Comparison of ENCODE assay signal across 25 cellular contexts in genomic region chr2:234521536-234521935, GRCh38.
"Had no signal": no experiment of that assay in that cellular context is flagged by ENCODE, and none has a peak within 500 bp of the region (broad histone marks: within the 10 kb centered on the region; RNA-seq: fewer than 3 reads in every experiment).

No MANE protein-coding gene starts in this region.

- H3K4me3 ChIP-seq: hepatocyte, left ventricle myocardium inferior, ovary, prostate gland, spleen, upper lobe of left lung had no signal

- H3K9me3 Mint-ChIP-seq: natural killer cell treated with Interleukin-12 subunit alpha and Interleukin-12 subunit beta and Interleukin-15 and Interleukin-18, amount 100 ng/mL, for 72 hours had no signal

- H3K36me3 ChIP-seq: left ventricle myocardium inferior, neutrophil, ovary, prostate gland, spleen, upper lobe of left lung had no signal

- H3K27me3 ChIP-seq: foreskin keratinocyte, hepatocyte, neutrophil, ovary, spleen, upper lobe of left lung had no signal

- H3K79me2 ChIP-seq: hepatocyte had no signal

- DNase-seq: activated B cell treated with CpG ODN at 0.5 μM for 24 hours; activated CD4-positive, alpha-beta T cell treated with anti-CD3 and anti-CD28 coated beads for 36 hours; activated CD4-positive, alpha-beta T cell treated with anti-CD3 and anti-CD28 coated beads, Interleukin-2, amount 50 U/mL, for 48 hours; activated CD8-positive, alpha-beta memory T cell treated with anti-CD3 and anti-CD28 coated beads, Interleukin-2, amount 50 U/mL, for 48 hours; activated naive CD4-positive, alpha-beta T cell treated with Interleukin-2 at 50 U/mL for 16 hours; activated naive CD8-positive, alpha-beta T cell treated with anti-CD3 and anti-CD28 coated beads for 36 hours; activated T-cell treated with anti-CD3 and anti-CD28 coated beads, Interleukin-2, amount 50 U/mL, for 4 hours; central memory CD4-positive, alpha-beta T cell; dermis blood vessel endothelial cell; effector memory CD4-positive, alpha-beta T cell; foreskin keratinocyte; immature natural killer cell; kidney glomerular epithelial cell; left ventricle myocardium inferior; ovary; spleen; stimulated activated CD4-positive, alpha-beta T cell treated with anti-CD3 and anti-CD28 coated beads, Interleukin-4, amount 100 ng/mL, for 1 hour; stimulated activated naive CD8-positive, alpha-beta T cell treated with anti-CD3 and anti-CD28 coated beads, Interleukin-15, Interleukin-2, amounts not matched to agents 100 U/mL and 50 U/mL, for 24 hours; T1000; upper lobe of left lung had no signal

- H3K4me1 ChIP-seq: foreskin keratinocyte, left ventricle myocardium inferior, prostate gland, upper lobe of left lung had no signal

- ATAC-seq: activated CD4-positive, alpha-beta T cell treated with anti-CD3 and anti-CD28 coated beads for 36 hours; activated T-cell treated with anti-CD3 and anti-CD28 coated beads, Interleukin-2, amount 50 U/mL, for 4 hours; foreskin keratinocyte; natural killer cell treated with Interleukin-12 subunit alpha and Interleukin-12 subunit beta and Interleukin-15 and Interleukin-18, amount 100 ng/mL, for 72 hours; stimulated activated naive CD8-positive, alpha-beta T cell treated with anti-CD3 and anti-CD28 coated beads, Interleukin-15, Interleukin-2, amounts not matched to agents 100 U/mL and 50 U/mL, for 24 hours had no signal

- H3K4me1 Mint-ChIP-seq: activated B cell treated with CpG ODN at 0.5 μM for 24 hours; activated CD4-positive, alpha-beta T cell treated with anti-CD3 and anti-CD28 coated beads for 36 hours; activated naive CD8-positive, alpha-beta T cell treated with anti-CD3 and anti-CD28 coated beads for 36 hours; immature natural killer cell had no signal

- H3K36me3 Mint-ChIP-seq: activated naive CD8-positive, alpha-beta T cell treated with anti-CD3 and anti-CD28 coated beads for 36 hours; immature natural killer cell; natural killer cell treated with Interleukin-12 subunit alpha and Interleukin-12 subunit beta and Interleukin-15 and Interleukin-18, amount 100 ng/mL, for 72 hours had no signal

- H3K4me3 Mint-ChIP-seq: activated B cell treated with CpG ODN at 0.5 μM for 24 hours; activated CD4-positive, alpha-beta T cell treated with anti-CD3 and anti-CD28 coated beads for 36 hours; activated naive CD8-positive, alpha-beta T cell treated with anti-CD3 and anti-CD28 coated beads for 36 hours; activated T-cell treated with anti-CD3 and anti-CD28 coated beads, Interleukin-2, amount 50 U/mL, for 4 hours; immature natural killer cell; natural killer cell treated with Interleukin-12 subunit alpha and Interleukin-12 subunit beta and Interleukin-15 and Interleukin-18, amount 100 ng/mL, for 72 hours had no signal

- H3K9me3 ChIP-seq: neutrophil, ovary, prostate gland had no signal

- H3K4me2 ChIP-seq: hepatocyte had no signal

- H2AFZ ChIP-seq: hepatocyte had no signal

- H3K27me3 Mint-ChIP-seq: activated CD4-positive, alpha-beta T cell treated with anti-CD3 and anti-CD28 coated beads for 36 hours; activated naive CD8-positive, alpha-beta T cell treated with anti-CD3 and anti-CD28 coated beads for 36 hours; natural killer cell treated with Interleukin-12 subunit alpha and Interleukin-12 subunit beta and Interleukin-15 and Interleukin-18, amount 100 ng/mL, for 72 hours had no signal

- H3K27ac Mint-ChIP-seq: activated B cell treated with CpG ODN at 0.5 μM for 24 hours; activated CD4-positive, alpha-beta T cell treated with anti-CD3 and anti-CD28 coated beads for 36 hours; activated naive CD8-positive, alpha-beta T cell treated with anti-CD3 and anti-CD28 coated beads for 36 hours; activated T-helper 2 cell treated with anti-CD3 and anti-CD28 coated beads, Interferon-gamma antibody, Interleukin-2, Interleukin-4, amounts not matched to agents 10 μg/mL and 5 μg/mL and 100 μg/mL, durations not matched to agents 14 hours and 24 hours and 36 hours; immature natural killer cell; natural killer cell treated with Interleukin-12 subunit alpha and Interleukin-12 subunit beta and Interleukin-15 and Interleukin-18, amount 100 ng/mL, for 72 hours had no signal

- H3K27ac ChIP-seq: foreskin keratinocyte, hepatocyte, left ventricle myocardium inferior, neutrophil, ovary, prostate gland, spleen, upper lobe of left lung had no signal
